In the genomic region with DNA sequence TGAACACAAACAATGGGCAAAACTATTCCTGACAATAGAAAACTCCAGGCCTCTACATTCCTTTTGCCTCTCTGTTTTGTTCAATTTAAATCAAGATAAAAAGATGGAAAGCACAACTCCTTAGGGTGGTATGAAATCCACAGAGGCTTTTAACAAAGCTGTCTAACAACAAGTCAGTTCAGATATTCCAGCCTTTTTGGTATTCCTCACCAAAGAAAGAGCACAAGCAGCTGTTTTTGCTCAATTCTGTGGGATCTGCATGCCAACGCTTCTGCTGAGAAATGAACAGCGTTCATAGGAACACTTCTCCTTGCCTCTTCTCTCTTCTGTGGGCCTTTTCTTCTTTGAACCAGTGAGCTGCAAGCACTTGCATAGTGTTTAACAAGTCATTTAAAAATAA, we compare ENCODE assay signal across 1 cellular context.
TF ChIP-seq lines count a peak whose summit lies in the region.

No MANE protein-coding gene starts in this region.

TF ChIP-seq in GM23338, 12 proteins besides CTCF, POLR2A, EP300 and RAD21 (continued from another document):
- TF ChIP-seq, protein P1, sequence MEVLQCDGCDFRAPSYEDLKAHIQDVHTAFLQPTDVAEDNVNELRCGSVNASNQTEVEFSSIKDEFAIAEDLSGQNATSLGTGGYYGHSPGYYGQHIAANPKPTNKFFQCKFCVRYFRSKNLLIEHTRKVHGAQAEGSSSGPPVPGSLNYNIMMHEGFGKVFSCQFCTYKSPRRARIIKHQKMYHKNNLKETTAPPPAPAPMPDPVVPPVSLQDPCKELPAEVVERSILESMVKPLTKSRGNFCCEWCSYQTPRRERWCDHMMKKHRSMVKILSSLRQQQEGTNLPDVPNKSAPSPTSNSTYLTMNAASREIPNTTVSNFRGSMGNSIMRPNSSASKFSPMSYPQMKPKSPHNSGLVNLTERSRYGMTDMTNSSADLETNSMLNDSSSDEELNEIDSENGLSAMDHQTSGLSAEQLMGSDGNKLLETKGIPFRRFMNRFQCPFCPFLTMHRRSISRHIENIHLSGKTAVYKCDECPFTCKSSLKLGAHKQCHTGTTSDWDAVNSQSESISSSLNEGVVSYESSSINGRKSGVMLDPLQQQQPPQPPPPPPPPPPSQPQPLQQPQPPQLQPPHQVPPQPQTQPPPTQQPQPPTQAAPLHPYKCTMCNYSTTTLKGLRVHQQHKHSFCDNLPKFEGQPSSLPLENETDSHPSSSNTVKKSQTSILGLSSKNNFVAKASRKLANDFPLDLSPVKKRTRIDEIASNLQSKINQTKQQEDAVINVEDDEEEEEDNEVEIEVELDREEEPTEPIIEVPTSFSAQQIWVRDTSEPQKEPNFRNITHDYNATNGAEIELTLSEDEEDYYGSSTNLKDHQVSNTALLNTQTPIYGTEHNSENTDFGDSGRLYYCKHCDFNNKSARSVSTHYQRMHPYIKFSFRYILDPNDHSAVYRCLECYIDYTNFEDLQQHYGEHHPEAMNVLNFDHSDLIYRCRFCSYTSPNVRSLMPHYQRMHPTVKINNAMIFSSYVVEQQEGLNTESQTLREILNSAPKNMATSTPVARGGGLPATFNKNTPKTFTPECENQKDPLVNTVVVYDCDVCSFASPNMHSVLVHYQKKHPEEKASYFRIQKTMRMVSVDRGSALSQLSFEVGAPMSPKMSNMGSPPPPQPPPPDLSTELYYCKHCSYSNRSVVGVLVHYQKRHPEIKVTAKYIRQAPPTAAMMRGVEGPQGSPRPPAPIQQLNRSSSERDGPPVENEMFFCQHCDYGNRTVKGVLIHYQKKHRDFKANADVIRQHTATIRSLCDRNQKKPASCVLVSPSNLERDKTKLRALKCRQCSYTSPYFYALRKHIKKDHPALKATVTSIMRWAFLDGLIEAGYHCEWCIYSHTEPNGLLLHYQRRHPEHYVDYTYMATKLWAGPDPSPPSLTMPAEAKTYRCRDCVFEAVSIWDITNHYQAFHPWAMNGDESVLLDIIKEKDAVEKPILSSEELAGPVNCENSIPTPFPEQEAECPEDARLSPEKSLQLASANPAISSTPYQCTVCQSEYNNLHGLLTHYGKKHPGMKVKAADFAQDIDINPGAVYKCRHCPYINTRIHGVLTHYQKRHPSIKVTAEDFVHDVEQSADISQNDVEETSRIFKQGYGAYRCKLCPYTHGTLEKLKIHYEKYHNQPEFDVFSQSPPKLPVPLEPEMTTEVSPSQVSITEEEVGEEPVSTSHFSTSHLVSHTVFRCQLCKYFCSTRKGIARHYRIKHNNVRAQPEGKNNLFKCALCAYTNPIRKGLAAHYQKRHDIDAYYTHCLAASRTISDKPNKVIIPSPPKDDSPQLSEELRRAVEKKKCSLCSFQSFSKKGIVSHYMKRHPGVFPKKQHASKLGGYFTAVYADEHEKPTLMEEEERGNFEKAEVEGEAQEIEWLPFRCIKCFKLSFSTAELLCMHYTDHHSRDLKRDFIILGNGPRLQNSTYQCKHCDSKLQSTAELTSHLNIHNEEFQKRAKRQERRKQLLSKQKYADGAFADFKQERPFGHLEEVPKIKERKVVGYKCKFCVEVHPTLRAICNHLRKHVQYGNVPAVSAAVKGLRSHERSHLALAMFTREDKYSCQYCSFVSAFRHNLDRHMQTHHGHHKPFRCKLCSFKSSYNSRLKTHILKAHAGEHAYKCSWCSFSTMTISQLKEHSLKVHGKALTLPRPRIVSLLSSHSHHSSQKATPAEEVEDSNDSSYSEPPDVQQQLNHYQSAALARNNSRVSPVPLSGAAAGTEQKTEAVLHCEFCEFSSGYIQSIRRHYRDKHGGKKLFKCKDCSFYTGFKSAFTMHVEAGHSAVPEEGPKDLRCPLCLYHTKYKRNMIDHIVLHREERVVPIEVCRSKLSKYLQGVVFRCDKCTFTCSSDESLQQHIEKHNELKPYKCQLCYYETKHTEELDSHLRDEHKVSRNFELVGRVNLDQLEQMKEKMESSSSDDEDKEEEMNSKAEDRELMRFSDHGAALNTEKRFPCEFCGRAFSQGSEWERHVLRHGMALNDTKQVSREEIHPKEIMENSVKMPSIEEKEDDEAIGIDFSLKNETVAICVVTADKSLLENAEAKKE (CRISPR knock-in tag; IDR thresholded peaks at IDR 0.05) = no peak
- TF ChIP-seq STAT1 (IDR thresholded peaks at IDR 0.05; ENCODE audit: unreplicated experiment) = no peak
- no peak for TF ChIP-seq ZNF331 (CRISPR knock-in tag; IDR thresholded peaks at IDR 0.05; ENCODE audit: low read depth)
- TF ChIP-seq, protein P2, sequence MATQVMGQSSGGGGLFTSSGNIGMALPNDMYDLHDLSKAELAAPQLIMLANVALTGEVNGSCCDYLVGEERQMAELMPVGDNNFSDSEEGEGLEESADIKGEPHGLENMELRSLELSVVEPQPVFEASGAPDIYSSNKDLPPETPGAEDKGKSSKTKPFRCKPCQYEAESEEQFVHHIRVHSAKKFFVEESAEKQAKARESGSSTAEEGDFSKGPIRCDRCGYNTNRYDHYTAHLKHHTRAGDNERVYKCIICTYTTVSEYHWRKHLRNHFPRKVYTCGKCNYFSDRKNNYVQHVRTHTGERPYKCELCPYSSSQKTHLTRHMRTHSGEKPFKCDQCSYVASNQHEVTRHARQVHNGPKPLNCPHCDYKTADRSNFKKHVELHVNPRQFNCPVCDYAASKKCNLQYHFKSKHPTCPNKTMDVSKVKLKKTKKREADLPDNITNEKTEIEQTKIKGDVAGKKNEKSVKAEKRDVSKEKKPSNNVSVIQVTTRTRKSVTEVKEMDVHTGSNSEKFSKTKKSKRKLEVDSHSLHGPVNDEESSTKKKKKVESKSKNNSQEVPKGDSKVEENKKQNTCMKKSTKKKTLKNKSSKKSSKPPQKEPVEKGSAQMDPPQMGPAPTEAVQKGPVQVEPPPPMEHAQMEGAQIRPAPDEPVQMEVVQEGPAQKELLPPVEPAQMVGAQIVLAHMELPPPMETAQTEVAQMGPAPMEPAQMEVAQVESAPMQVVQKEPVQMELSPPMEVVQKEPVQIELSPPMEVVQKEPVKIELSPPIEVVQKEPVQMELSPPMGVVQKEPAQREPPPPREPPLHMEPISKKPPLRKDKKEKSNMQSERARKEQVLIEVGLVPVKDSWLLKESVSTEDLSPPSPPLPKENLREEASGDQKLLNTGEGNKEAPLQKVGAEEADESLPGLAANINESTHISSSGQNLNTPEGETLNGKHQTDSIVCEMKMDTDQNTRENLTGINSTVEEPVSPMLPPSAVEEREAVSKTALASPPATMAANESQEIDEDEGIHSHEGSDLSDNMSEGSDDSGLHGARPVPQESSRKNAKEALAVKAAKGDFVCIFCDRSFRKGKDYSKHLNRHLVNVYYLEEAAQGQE (IDR thresholded peaks at IDR 0.05; ENCODE audit: unreplicated experiment) = no peak
- TF ChIP-seq ZNF114 (CRISPR knock-in tag; IDR thresholded peaks at IDR 0.05) = no peak
- TF ChIP-seq ETS1 (IDR thresholded peaks at IDR 0.05) = no peak
- TF ChIP-seq EZH2 (IDR thresholded peaks at IDR 0.05; ENCODE audit: low read depth, unreplicated experiment) = no peak
- no peak for TF ChIP-seq JUNB (IDR thresholded peaks at IDR 0.05; ENCODE audit: unreplicated experiment)
TF ChIP-seq in GM23338: peak in this region for 0.
